23 cellular contexts compared by ENCODE assay signal in the genomic region with DNA sequence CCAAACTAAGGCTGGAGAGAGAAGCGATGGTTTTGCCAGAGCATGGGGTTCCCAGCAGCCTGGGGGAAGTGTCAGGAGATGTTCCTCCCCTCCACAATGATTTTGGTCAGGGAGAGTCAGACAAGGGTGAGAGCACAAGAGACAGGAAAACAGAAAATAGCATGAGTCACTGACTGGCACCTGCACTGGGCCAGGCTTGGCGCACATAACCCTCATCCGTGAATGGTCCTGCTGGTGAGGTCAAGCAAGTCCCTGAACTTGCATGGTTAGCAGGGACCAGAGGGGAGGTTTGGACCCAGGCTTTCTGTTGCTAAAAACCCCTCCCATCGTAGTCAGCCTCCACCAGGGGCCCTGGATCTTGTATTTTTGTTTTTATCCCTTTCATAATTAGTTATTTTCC.
"Had no signal": no experiment of that assay in that cellular context is flagged by ENCODE, and none has a peak within 500 bp of the region (broad histone marks: within the 10 kb centered on the region; RNA-seq: fewer than 3 reads in every experiment).

No MANE protein-coding gene starts in this region.

- H3K4me1 ChIP-seq: colonic mucosa, esophagus muscularis mucosa, esophagus squamous epithelium, foreskin keratinocyte, gastrocnemius medialis, gastroesophageal sphincter, heart left ventricle, heart right ventricle had no signal

- ATAC-seq: esophagus mucosa, foreskin keratinocyte, gastrocnemius medialis, gastroesophageal sphincter, heart left ventricle, heart right ventricle had no signal

- H3K4me3 ChIP-seq: colonic mucosa, coronary artery, dorsolateral prefrontal cortex, esophagus muscularis mucosa, esophagus squamous epithelium, gastrocnemius medialis, gastroesophageal sphincter, heart left ventricle, heart right ventricle had no signal

- DNase-seq: colonic mucosa; cortex of kidney; dermis blood vessel endothelial cell; dorsolateral prefrontal cortex; effector CD4-positive, alpha-beta T cell; effector CD8-positive, alpha-beta T cell; effector memory CD4-positive, alpha-beta T cell; endodermal cell; erythroblast; esophagus squamous epithelium; foreskin fibroblast; foreskin keratinocyte; foreskin melanocyte; gastrocnemius medialis; glutamatergic neuron; heart left ventricle; heart right ventricle had no signal

- H3K27me3 ChIP-seq: colonic mucosa, dorsolateral prefrontal cortex, esophagus muscularis mucosa, foreskin keratinocyte, gastrocnemius medialis had no signal

- H3K4me3 Mint-ChIP-seq: dendritic cell treated with granulocyte-macrophage colony-stimulating factor and Interleukin-4, amounts not matched to agents 40 ng/mL and 50 ng/mL, for 4 days; endodermal cell had no signal

- H3K27me3 Mint-ChIP-seq: dendritic cell treated with granulocyte-macrophage colony-stimulating factor and Interleukin-4, amounts not matched to agents 40 ng/mL and 50 ng/mL, for 4 days had no signal

- H3K9me3 ChIP-seq: colonic mucosa, esophagus squamous epithelium, gastrocnemius medialis had no signal

- H3K36me3 ChIP-seq: colonic mucosa, esophagus muscularis mucosa, esophagus squamous epithelium, gastrocnemius medialis, gastroesophageal sphincter, heart left ventricle, heart right ventricle had no signal

- H3K27ac Mint-ChIP-seq: dendritic cell treated with granulocyte-macrophage colony-stimulating factor and Interleukin-4, amounts not matched to agents 40 ng/mL and 50 ng/mL, for 4 days; endodermal cell had no signal

- H3K27ac ChIP-seq: colonic mucosa, coronary artery, dorsolateral prefrontal cortex, epithelial cell of prostate, esophagus muscularis mucosa, esophagus squamous epithelium, foreskin keratinocyte, gastrocnemius medialis, gastroesophageal sphincter, heart left ventricle, heart right ventricle had no signal

- H3K4me1 Mint-ChIP-seq: endodermal cell had no signal
